ENCODE assay signal across 26 cellular contexts in genomic region chr3:184912166-184912565, GRCh38.
A peak's percentile ranks its signal among the peaks of the same experiment; 100 is the strongest.
DNase-seq lines count a peak whose midpoint lies in the region; FAIRE-seq and TF ChIP-seq lines count a peak whose summit lies in the region.
"Had no signal": no experiment of that assay in that cellular context is flagged by ENCODE, and none has a peak within 500 bp of the region (broad histone marks: within the 10 kb centered on the region; RNA-seq: fewer than 3 reads in every experiment).

No MANE protein-coding gene starts in this region.

- peaks cover 26% of the 10 kb centered on the region for H3K36me3 Mint-ChIP-seq in activated naive CD4-positive, alpha-beta T cell treated with anti-CD3 and anti-CD28 coated beads for 36 hours (ENCODE audit: low read depth)

- 47% methylated on average over 7 of the region's 7 CpGs for WGBS in HUES64
- 27 to 58% (median 43%) methylated on average over 7 of the region's 7 CpGs for WGBS in small intestine, 3 donors

- no peak overlapping the region for H3K27ac Mint-ChIP-seq in activated naive CD4-positive, alpha-beta T cell treated with anti-CD3 and anti-CD28 coated beads for 36 hours

- H3K27ac ChIP-seq in HUES64 (ENCODE audit: low read depth, low read length), result peak overlapping the region; percentile 91
- peak overlapping the region in 1 of 2 donors; percentile 38 for H3K27ac ChIP-seq in small intestine (ENCODE audit: low read depth in 1 of 2, low read length in 1 of 2)
- no peak overlapping the region for H3K27ac ChIP-seq in OCI-LY7 (ENCODE audit: low read depth, low read length, poor library complexity, severe bottlenecking)
- H3K27ac ChIP-seq: A549, HL-60, SK-N-MC had no signal

- no TSS peak for BruUV-seq in OCI-LY7 (replicated peaks; lab: Mats Ljungman, UMichigan)

- H3K27me3 Mint-ChIP-seq in activated naive CD4-positive, alpha-beta T cell treated with anti-CD3 and anti-CD28 coated beads for 36 hours (ENCODE audit: low read depth), result no peaks in the 10 kb centered on the region
- H3K27me3 Mint-ChIP-seq: CD4-positive, alpha-beta memory T cell had no signal

- H3K9ac ChIP-seq in HUES64 (ENCODE audit: low read depth, low read length) (no peak overlapping the region), endocrine pancreas (ENCODE audit: control insufficient read depth, insufficient read depth, low read length) (no peak overlapping the region)

- DNase-seq in small intestine, result peak; percentile 16
- DNase-seq in OCI-LY7 (ENCODE audit: low spot score), result no peak
- DNase-seq in activated naive CD4-positive, alpha-beta T cell treated with anti-CD3 and anti-CD28 coated beads for 36 hours, result no peak
- no peak for DNase-seq in GM19239 (ENCODE audit: insufficient read length, low spot score)
- no peak for DNase-seq in NOMO-1 (lab: John Stamatoyannopoulos, UW; ENCODE audit: unreplicated experiment in 2 of 2)
- DNase-seq: C1 segment of cervical spinal cord; Caco-2; CD4-positive, alpha-beta memory T cell; GOT3; KBM-7; MV-4-11; NCI-H1105; NCI-H146; NCI-H1930; NCI-H2107; NCI-H446; NCI-H524 treated with DMSO at 0.1 percent for 48 hours; NK-92 treated with Interleukin-12 subunit alpha and Interleukin-12 subunit beta, amount 100 ng/mL, for 24 hours; SIG-M5 had no signal

- no peaks in the 10 kb centered on the region for H3K27me3 ChIP-seq in HUES64 (ENCODE audit: insufficient read depth, low read length)
- H3K27me3 ChIP-seq in endocrine pancreas (ENCODE audit: control insufficient read depth, insufficient read depth, low read length), result no peaks in the 10 kb centered on the region
- H3K27me3 ChIP-seq in small intestine (ENCODE audit: control insufficient read depth in 2 of 2, insufficient read depth in 2 of 2, low read length in 2 of 2), result no peaks in the 10 kb centered on the region

- no peaks in the 10 kb centered on the region for H4K20me1 ChIP-seq in OCI-LY7 (ENCODE audit: insufficient read depth, low read length)

- H3K36me3 ChIP-seq in HUES64 (ENCODE audit: insufficient read depth, low read length) (0 out of 2 replicates have a peak, but pooled peaks cover 4% of the 10 kb centered on the region), endocrine pancreas (ENCODE audit: control insufficient read depth, insufficient read depth, low read length) (no peaks in the 10 kb centered on the region), small intestine (ENCODE audit: control insufficient read depth in 2 of 2, insufficient read depth in 2 of 2, low read length in 2 of 2) (peaks cover 5 to 6% of the 10 kb centered on the region in 2 donors), OCI-LY7 (ENCODE audit: insufficient read depth, low read length) (no peaks in the 10 kb centered on the region)

- POLR2A ChIA-PET in OCI-LY7 (lab: Charles Lee), result no interaction called here

- H3K4me1 ChIP-seq in HUES64 (ENCODE audit: insufficient read depth, low read length), result peaks cover 67% of the 10 kb centered on the region
- H3K4me1 ChIP-seq in endocrine pancreas (ENCODE audit: control insufficient read depth, insufficient read depth, low read length), result no peaks in the 10 kb centered on the region
- H3K4me1 ChIP-seq in small intestine (ENCODE audit: control insufficient read depth in 2 of 2, insufficient read depth in 1 of 2, low read depth in 1 of 2, low read length in 1 of 2), result peaks cover 3 to 6% of the 10 kb centered on the region in 2 donors
- no peaks in the 10 kb centered on the region for H3K4me1 ChIP-seq in OCI-LY7 (ENCODE audit: insufficient read depth, low read length, poor library complexity, severe bottlenecking)
- H3K4me1 ChIP-seq: A549, Caco-2 had no signal

- H3K4me3 Mint-ChIP-seq in activated naive CD4-positive, alpha-beta T cell treated with anti-CD3 and anti-CD28 coated beads for 36 hours, result no peak overlapping the region
- H3K4me3 Mint-ChIP-seq: CD4-positive, alpha-beta memory T cell had no signal

- no peaks in the 10 kb centered on the region for H3K9me3 Mint-ChIP-seq in activated naive CD4-positive, alpha-beta T cell treated with anti-CD3 and anti-CD28 coated beads for 36 hours
- H3K9me3 Mint-ChIP-seq: CD4-positive, alpha-beta memory T cell had no signal

- no peaks in the 10 kb centered on the region for H3K4me1 Mint-ChIP-seq in activated naive CD4-positive, alpha-beta T cell treated with anti-CD3 and anti-CD28 coated beads for 36 hours (ENCODE audit: low read depth)
- H3K4me1 Mint-ChIP-seq: CD4-positive, alpha-beta memory T cell had no signal

- CTCF ChIA-PET in OCI-LY7 (lab: Charles Lee; ENCODE audit: unreplicated experiment), result no interaction called here
- CTCF ChIA-PET in activated naive CD4-positive, alpha-beta T cell treated with anti-CD3 and anti-CD28 coated beads for 36 hours (lab: Charles Lee), result no interaction called here

- FAIRE-seq in small intestine (lab: Jason Lieb, UNC), result no peak
- no peak for FAIRE-seq in GM19239 (lab: Jason Lieb, UNC)
- FAIRE-seq: A549, G401.6 had no signal

- H3K79me2 ChIP-seq in OCI-LY7 (ENCODE audit: insufficient read depth, low read depth, low read length), result no peaks in the 10 kb centered on the region

- no peak for TF ChIP-seq CTCF in OCI-LY7 (conservative IDR thresholded peaks at IDR 0.05; ENCODE audit: low read length)

- no peaks in the 10 kb centered on the region for H3K9me3 ChIP-seq in HUES64 (ENCODE audit: insufficient read depth, low read depth, low read length)
- no peaks in the 10 kb centered on the region for H3K9me3 ChIP-seq in endocrine pancreas (ENCODE audit: control insufficient read depth, low read length)
- no peaks in the 10 kb centered on the region for H3K9me3 ChIP-seq in iPS-18c (ENCODE audit: control insufficient read depth, insufficient read depth, low read length)
- H3K9me3 ChIP-seq in small intestine (ENCODE audit: control insufficient read depth, low read depth), result no peaks in the 10 kb centered on the region
- H3K9me3 ChIP-seq in OCI-LY7 (ENCODE audit: low read length), result no peaks in the 10 kb centered on the region
- H3K9me3 ChIP-seq: A549, Caco-2 had no signal

- H3K4me2 ChIP-seq in OCI-LY7 (ENCODE audit: low read length), result no peak overlapping the region
- H3K4me2 ChIP-seq: A549 had no signal

- H3K9me2 ChIP-seq in OCI-LY7 (ENCODE audit: insufficient read depth, low read length), result no peaks in the 10 kb centered on the region

- intact Hi-C loops in OCI-LY7 (cut with micrococcal nuclease; ENCODE audit: unreplicated experiment), result no loop called here
- intact Hi-C loops in activated naive CD4-positive, alpha-beta T cell treated with anti-CD3 and anti-CD28 coated beads for 36 hours (cut with micrococcal nuclease), result no loop called here

- H3K4me3 ChIP-seq in HUES64 (ENCODE audit: low read length) (peak overlapping the region; percentile 31; the same call in 1 of the 2 replicates), endocrine pancreas (ENCODE audit: control insufficient read depth, insufficient read depth, low read length) (peak overlapping the region; percentile 66), iPS-18c (ENCODE audit: insufficient read depth, low read depth, low read length) (peak overlapping the region; percentile 0; the same call in 1 of the 2 replicates), small intestine (ENCODE audit: low read depth in 1 of 2, low read length in 2 of 2) (no peak overlapping the region), OCI-LY7 (ENCODE audit: low read depth, low read length, poor library complexity, severe bottlenecking) (no peak overlapping the region)
- H3K4me3 ChIP-seq: A549, SK-N-MC had no signal

- H2AFZ ChIP-seq in OCI-LY7 (ENCODE audit: low read length), result no peak overlapping the region

Comparison
In these comparisons a context has a peak if more than half of its experiments do, and no peak if none do; other contexts are left out.
1. H3K4me3 ChIP-seq: peak in HUES64 (single experiment), endocrine pancreas (single experiment) and iPS-18c (single experiment); none in small intestine (0 of 2) and OCI-LY7 (single experiment).